Comparison of ENCODE assay signal across 20 cellular contexts in genomic region chr7:148978091-148978490, GRCh38. TPM values are rescaled to one million over a fixed set of nuclear protein-coding genes. Genes with fewer than 3 reads are reported as not detected.
DNase-seq lines count a peak whose midpoint lies in the region; FAIRE-seq and TF ChIP-seq lines count a peak whose summit lies in the region.
"Had no signal": no experiment of that assay in that cellular context is flagged by ENCODE, and none has a peak within 500 bp of the region (broad histone marks: within the 10 kb centered on the region; RNA-seq: fewer than 3 reads in every experiment).

No MANE protein-coding gene starts in this region.

- H2AFZ ChIP-seq in endothelial cell of umbilical vein (ENCODE audit: low read depth, low read length) (peak overlapping the region; percentile 24), osteoblast (ENCODE audit: low read length) (no peak overlapping the region)

- TF ChIP-seq POLR2A in endothelial cell of umbilical vein (IDR thresholded peaks at IDR 0.05; ENCODE audit: low read depth, low read length): no peak

- H3K9me3 ChIP-seq in SJCRH30 (replicated peaks): no peaks in the 10 kb centered on the region
- H3K9me3 ChIP-seq in endothelial cell of umbilical vein (replicated peaks; ENCODE audit: control insufficient read depth, insufficient read depth, low read length): no peaks in the 10 kb centered on the region
- H3K9me3 ChIP-seq in osteoblast (ENCODE audit: low read depth, low read length): no peaks in the 10 kb centered on the region
- H3K9me3 ChIP-seq in HAP-1: no peaks in the 10 kb centered on the region
- H3K9me3 ChIP-seq: Caco-2, SJSA1 had no signal

- H3K9ac ChIP-seq in endothelial cell of umbilical vein (replicated peaks; ENCODE audit: extremely low read depth, insufficient read depth, low read length): no peak overlapping the region

- CTCF ChIA-PET in endothelial cell of umbilical vein (lab: Charles Lee): no interaction called here

- H3K79me2 ChIP-seq in endothelial cell of umbilical vein (ENCODE audit: control insufficient read depth, insufficient read depth, low read length) (no peaks in the 10 kb centered on the region), osteoblast (ENCODE audit: insufficient read depth, low read length) (no peaks in the 10 kb centered on the region)

- intact Hi-C loops in endothelial cell of umbilical vein (cut with micrococcal nuclease): no loop called here

- in situ Hi-C loops in HAP-1 (cut with MboI; ENCODE audit: low sequenced_read_pairs): no loop called here

- peak; percentile 30 for DNase-seq in ELF-1 (ENCODE audit: low read depth, low spot score)
- peak; percentile 60 to 73 for DNase-seq in SJCRH30
- no peak for DNase-seq in endothelial cell of umbilical vein (ENCODE audit: low read depth, low spot score)
- DNase-seq in osteoblast (ENCODE audit: insufficient read length, low spot score, missing footprints): peak; percentile 14
- DNase-seq in cerebellar cortex (ENCODE audit: low spot score): no peak
- no peak for DNase-seq in DMS53 treated with DMSO at 0.1 percent for 48 hours (lab: John Stamatoyannopoulos, UW; ENCODE audit: unreplicated experiment)
- no peak for DNase-seq in HAP-1 (ENCODE audit: low spot score in 2 of 2)
- DNase-seq in urothelium cell line (ENCODE audit: low spot score): no peak
- DNase-seq: ACHN; AML-193; Caco-2; H7; NCI-H1105 treated with DMSO at 0.1 percent for 48 hours; NCI-H1694 treated with DMSO at 0.1 percent for 48 hours; NCI-H2107; NCI-H345; NCI-H69; NK-92 treated with Interleukin-12 subunit alpha and Interleukin-12 subunit beta, amount 100 ng/mL, for 24 hours; RPMI8226 had no signal

- H3K27ac ChIP-seq in SJCRH30 (no peak overlapping the region), endothelial cell of umbilical vein (ENCODE audit: insufficient read depth, low read depth, low read length) (no peak overlapping the region), osteoblast (ENCODE audit: low read depth, low read length) (no peak overlapping the region)
- H3K27ac ChIP-seq: SJSA1 had no signal

- H3K36me3 ChIP-seq in SJCRH30 (no peaks in the 10 kb centered on the region), endothelial cell of umbilical vein (ENCODE audit: control insufficient read depth in 2 of 2, extremely low read depth in 1 of 2, insufficient read depth in 2 of 2, low read length in 2 of 2) (no peaks in the 10 kb centered on the region), osteoblast (ENCODE audit: insufficient read depth, low read length) (no peaks in the 10 kb centered on the region), HAP-1 (replicated peaks) (no peaks in the 10 kb centered on the region)
- H3K36me3 ChIP-seq: SJSA1 had no signal

- H3K4me2 ChIP-seq in endothelial cell of umbilical vein (ENCODE audit: insufficient read depth, low read length): no peak overlapping the region
- no peak overlapping the region for H3K4me2 ChIP-seq in osteoblast (ENCODE audit: insufficient read depth, low read length)

- TF ChIP-seq CTCF in endothelial cell of umbilical vein (IDR thresholded peaks at IDR 0.05; ENCODE audit: extremely low read depth in 1 of 2, insufficient read depth in 1 of 2, low read depth in 1 of 2, low read length in 2 of 2) (no peak), osteoblast (IDR thresholded peaks at IDR 0.05; ENCODE audit: extremely low read depth, low read depth, low read length) (no peak)

- BruUV-seq in endothelial cell of umbilical vein (replicated peaks; lab: Mats Ljungman, UMichigan): no TSS peak

- H4K20me1 ChIP-seq in endothelial cell of umbilical vein (replicated peaks; ENCODE audit: control insufficient read depth, extremely low read depth, insufficient read depth, low read length) (no peaks in the 10 kb centered on the region), osteoblast (ENCODE audit: insufficient read depth, low read length) (no peaks in the 10 kb centered on the region)

- H3K4me3 ChIP-seq in SJCRH30 (peak overlapping the region; percentile 31), endothelial cell of umbilical vein (replicated peaks in 1 of 3; ENCODE audit: insufficient read depth in 1 of 3, low read depth in 1 of 3, low read length in 3 of 3) (no peak overlapping the region), osteoblast (ENCODE audit: insufficient read depth, low read length) (no peak overlapping the region), HAP-1 (no peak overlapping the region)
- H3K4me3 ChIP-seq: SJSA1 had no signal

- no peaks in the 10 kb centered on the region for H3K9me1 ChIP-seq in endothelial cell of umbilical vein (replicated peaks; ENCODE audit: control insufficient read depth, extremely low read depth, insufficient read depth, low read length)

- H3K27me3 ChIP-seq in SJCRH30: no peaks in the 10 kb centered on the region
- H3K27me3 ChIP-seq in endothelial cell of umbilical vein (ENCODE audit: control insufficient read depth in 2 of 2, insufficient read depth in 2 of 2, low read length in 2 of 2): peaks cover 0 to 2% of the 10 kb centered on the region in 2 experiments
- no peaks in the 10 kb centered on the region for H3K27me3 ChIP-seq in osteoblast (ENCODE audit: insufficient read depth, low read length)
- no peaks in the 10 kb centered on the region for H3K27me3 ChIP-seq in HAP-1 (ENCODE audit: low read depth)
- H3K27me3 ChIP-seq: SJSA1 had no signal

- dilution Hi-C loops in endothelial cell of umbilical vein (cut with MboI; ENCODE audit: extremely low pct_ligation_motif_present, low sequenced_read_pairs): no loop called here

- POLR2A ChIA-PET in endothelial cell of umbilical vein (lab: Charles Lee): no interaction called here

- H3K4me1 ChIP-seq in SJCRH30 (no peaks in the 10 kb centered on the region; the same call in 1 of the 2 replicates), endothelial cell of umbilical vein (ENCODE audit: control insufficient read depth, extremely low read depth, insufficient read depth, low read length) (peaks cover 3% of the 10 kb centered on the region), osteoblast (ENCODE audit: insufficient read depth, low read length) (no peaks in the 10 kb centered on the region), HAP-1 (peaks cover 2% of the 10 kb centered on the region; the same call in 1 of the 2 replicates)
- H3K4me1 ChIP-seq: Caco-2 had no signal

- no peak for FAIRE-seq in endothelial cell of umbilical vein (lab: Jason Lieb, UNC)
- no peak for FAIRE-seq in urothelium cell line (lab: Jason Lieb, UNC)

TF ChIP-seq in endothelial cell of umbilical vein, 7 proteins besides CTCF, POLR2A, EP300 and RAD21:
- no peak for TF ChIP-seq GATA2 (IDR thresholded peaks at IDR 0.05; ENCODE audit: insufficient read depth, insufficient read length, low read depth, low read length)
- no peak for TF ChIP-seq FOS (IDR thresholded peaks at IDR 0.05; ENCODE audit: borderline replicate concordance, insufficient read depth, low read length)
- TF ChIP-seq POLR2AphosphoS5 (IDR thresholded peaks at IDR 0.05; ENCODE audit: insufficient read depth, low read depth, low read length): no peak
- no peak for TF ChIP-seq EZH2 (IDR thresholded peaks at IDR 0.05; ENCODE audit: borderline replicate concordance, low read depth, low read length, severe bottlenecking)
- TF ChIP-seq JUN (IDR thresholded peaks at IDR 0.05; ENCODE audit: borderline replicate concordance, insufficient read depth, insufficient read length, low read depth): no peak
- no peak for TF ChIP-seq MYC (IDR thresholded peaks at IDR 0.05; ENCODE audit: low read depth, low read length)

RNA-seq across cellular contexts. Expression of gene PDIA4, which starts 50.2 kb away (rescaled TPM):
- 222 and 224 TPM in 2 replicates for total RNA-seq in SJCRH30 (2014; rRNA removed; shearing (Covaris generic))
- total RNA-seq in endothelial cell of umbilical vein: 306 and 308 TPM in 2 replicates
- polyA plus RNA-seq in endothelial cell of umbilical vein: 179 and 217 TPM in 2 replicates
- 278 and 295 TPM in 2 replicates for polyA plus RNA-seq in endothelial cell of umbilical vein (2011; cell fraction: cytosol; rRNA removed)
- polyA plus RNA-seq in endothelial cell of umbilical vein (2011; cell fraction: nucleus; rRNA removed): 196 and 233 TPM in 2 replicates
- 240 TPM in 2 replicates for polyA plus RNA-seq in endothelial cell of umbilical vein (2012)
- 214 and 238 TPM in 2 replicates for polyA minus RNA-seq in endothelial cell of umbilical vein
- polyA minus RNA-seq in endothelial cell of umbilical vein (2011; cell fraction: cytosol; rRNA and poly(A)+ RNA removed): 47.5 TPM
- 46.8 and 49.6 TPM in 2 replicates for polyA minus RNA-seq in endothelial cell of umbilical vein (2011; cell fraction: nucleus; rRNA and poly(A)+ RNA removed)
- 216 and 220 TPM in 2 replicates for total RNA-seq in osteoblast

Comparison
In these comparisons a context has a peak if more than half of its experiments do, and no peak if none do; other contexts are left out.
1. DNase-seq: peak in ELF-1 (single experiment), SJCRH30 (2 of 2) and osteoblast (single experiment); none in endothelial cell of umbilical vein (single experiment), cerebellar cortex (single experiment), DMS53 treated with DMSO at 0.1 percent for 48 hours (single experiment), HAP-1 (0 of 2) and urothelium cell line (single experiment).